Comparison of ENCODE assay signal across 8 cellular contexts in the genomic region with DNA sequence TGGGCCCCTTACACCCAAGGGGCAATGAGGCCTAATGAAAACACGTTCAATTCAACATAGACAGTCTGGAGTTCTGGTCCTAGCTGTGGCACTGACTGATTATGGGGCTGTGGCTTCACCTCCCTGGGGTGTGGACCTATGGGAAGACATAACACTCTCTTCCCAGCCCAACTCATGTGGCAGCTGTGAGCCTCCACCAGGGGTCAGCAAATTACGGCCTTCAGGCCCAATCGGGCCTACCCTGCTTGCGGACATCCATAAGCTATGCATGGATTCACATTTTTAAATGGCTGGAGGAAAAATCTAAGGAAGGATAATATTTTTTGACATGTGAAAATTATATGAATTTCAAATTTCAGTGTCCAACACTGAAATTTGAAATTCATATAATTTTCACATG.
DNase-seq lines count a peak whose midpoint lies in the region; ATAC-seq and TF ChIP-seq lines count a peak whose summit lies in the region.

No MANE protein-coding gene starts in this region.

- H3K27ac ChIP-seq in A673 (ENCODE audit: low read depth, low read length, poor library complexity, severe bottlenecking): no peak overlapping the region
- no peak overlapping the region for H3K27ac ChIP-seq in gastrocnemius medialis

- CTCF ChIA-PET in A673 (lab: Charles Lee) (interaction anchor here (1.3 to 2.6 kb wide), 2 partner anchors 68 to 102 kb away, joined by 7 to 16 read pairs; no protein-coding TSS in a partner anchor), GM10248 (lab: Yijun Ruan, JAX) (interaction anchor here (0.6 to 4.6 kb wide), 6 partner anchors 24 to 275 kb away, joined by 3 to 36 read pairs (median 3); a partner anchor contains a TSS)

- H3K4me3 ChIP-seq in A673 (ENCODE audit: low read depth, low read length, poor library complexity, severe bottlenecking): no peak overlapping the region
- H3K4me3 ChIP-seq in fibroblast of the aortic adventitia (ENCODE audit: low read depth, low read length): no peak overlapping the region
- H3K4me3 ChIP-seq in gastrocnemius medialis: no peak overlapping the region

- POLR2A ChIA-PET in A673 (lab: Charles Lee; ENCODE audit: low non-redundant PET) (no interaction called here), GM10248 (lab: Yijun Ruan, JAX) (no interaction called here)

- intact Hi-C loops in A673 (cut with micrococcal nuclease; ENCODE audit: unreplicated experiment) (no loop called here), gastrocnemius medialis (cut with DNase I; ENCODE audit: low total_unique reads) (no loop called here)

- in situ Hi-C loops in gastrocnemius medialis (cut with MboI; ENCODE audit: low sequenced_read_pairs in 4 of 4): no loop called here

- no peaks in the 10 kb centered on the region for H3K4me1 ChIP-seq in A673 (ENCODE audit: insufficient read depth, low read length, poor library complexity, severe bottlenecking)
- no peaks in the 10 kb centered on the region for H3K4me1 ChIP-seq in gastrocnemius medialis

- peak; percentile 41 for DNase-seq in A673 (ENCODE audit: low spot score)
- DNase-seq in GM10248 (ENCODE audit: extremely low spot score): peak; percentile 57
- peak; percentile 36 for DNase-seq in NCI-H69 (lab: John Stamatoyannopoulos, UW)
- DNase-seq in fibroblast of the aortic adventitia (ENCODE audit: low read depth): peak; percentile 2
- no peak for DNase-seq in gastrocnemius medialis
- DNase-seq in NCI-H2107 treated with DMSO at 0.1 percent for 48 hours (lab: John Stamatoyannopoulos, UW; ENCODE audit: unreplicated experiment): no peak

- no peaks in the 10 kb centered on the region for H3K9me3 ChIP-seq in A673 (ENCODE audit: low read depth, low read length, poor library complexity, severe bottlenecking)
- H3K9me3 ChIP-seq in gastrocnemius medialis: no peaks in the 10 kb centered on the region

- ATAC-seq in gastrocnemius medialis: no peak
- no peak for ATAC-seq in HG02973 (IDR thresholded peaks at IDR 0.05; ENCODE audit: unreplicated experiment)
- ATAC-seq in GM18505 (IDR thresholded peaks at IDR 0.05; ENCODE audit: unreplicated experiment): no peak

- BruUV-seq in A673 (replicated peaks; lab: Mats Ljungman, UMichigan): no TSS peak

- H3K27me3 ChIP-seq in A673 (replicated peaks; ENCODE audit: insufficient read depth, low read depth, low read length, poor library complexity) (no peaks in the 10 kb centered on the region), gastrocnemius medialis (no peaks in the 10 kb centered on the region)

- TF ChIP-seq CTCF in A673 (conservative IDR thresholded peaks at IDR 0.05; ENCODE audit: low read depth, low read length) (peak; percentile 56), GM10248 (IDR thresholded peaks at IDR 0.05; ENCODE audit: control extremely low read depth, extremely low read depth, low read depth, missing control alignments) (peak; percentile 48), fibroblast of the aortic adventitia (IDR thresholded peaks at IDR 0.05; ENCODE audit: insufficient read depth, low read length) (peak; percentile 42), gastrocnemius medialis (IDR thresholded peaks at IDR 0.05 in 4 of 5, conservative IDR thresholded peaks at IDR 0.05 in 1 of 5) (peak in 3 of 5 experiments; percentile 35 to 61 (median 41))

- H3K36me3 ChIP-seq in A673 (ENCODE audit: insufficient read depth, low read length, poor library complexity, severe bottlenecking) (no peaks in the 10 kb centered on the region), gastrocnemius medialis (no peaks in the 10 kb centered on the region)

- TF ChIP-seq POLR2A in gastrocnemius medialis (IDR thresholded peaks at IDR 0.05) (no peak), GM18505 (IDR thresholded peaks at IDR 0.05; ENCODE audit: borderline replicate concordance, extremely low read depth, insufficient read depth, insufficient read length) (no peak)

Comparison
In these comparisons a context has a peak if more than half of its experiments do, and no peak if none do; other contexts are left out.
1. DNase-seq: peak in A673 (single experiment), GM10248 (single experiment), NCI-H69 (single experiment) and fibroblast of the aortic adventitia (single experiment); none in gastrocnemius medialis (0 of 2) and NCI-H2107 treated with DMSO at 0.1 percent for 48 hours (single experiment).
2. Peak in every context shown above with its lines, with median percentiles within 50 percentile points of each other: CTCF ChIP-seq.